Comparison of ENCODE assay signal across 1 cellular context in genomic region chr1:206672844-206673758, GRCh38.
A peak's percentile ranks its signal among the peaks of the same experiment; 100 is the strongest.
TF ChIP-seq lines count a peak whose summit lies in the region.

No MANE protein-coding gene starts in this region.

TF ChIP-seq in K562, 482 proteins besides CTCF, POLR2A, EP300 and RAD21 (continued from another document and continues in another):
- peak in 1 of 2 experiments; percentile 64; a peak in 1 of 4 replicates for TF ChIP-seq BCLAF1 (IDR thresholded peaks at IDR 0.05; ENCODE audit: borderline replicate concordance in 1 of 2, control insufficient read depth in 1 of 2, low read depth in 2 of 2, low read length in 1 of 2)
- TF ChIP-seq ZNF512 (tag; IDR thresholded peaks at IDR 0.05): no peak
- peak; percentile 85 for TF ChIP-seq JUND (IDR thresholded peaks at IDR 0.05; ENCODE audit: borderline replicate concordance, low read depth, low read length)
- peak; percentile 75; the same call in 2 of the 3 replicates for TF ChIP-seq JUND (tag; IDR thresholded peaks at IDR 0.05; ENCODE audit: borderline replicate concordance, low read depth, low read length)
- TF ChIP-seq SUPT5H (IDR thresholded peaks at IDR 0.05): no peak
- TF ChIP-seq ZFP1 (CRISPR knock-in tag; IDR thresholded peaks at IDR 0.05): 0 out of 2 replicates have a peak, but pooled peaks have one; percentile 61
- TF ChIP-seq BRF2 (IDR thresholded peaks at IDR 0.05; ENCODE audit: borderline replicate concordance, insufficient read depth, insufficient read length): no peak
- TF ChIP-seq XRCC3 (IDR thresholded peaks at IDR 0.05): no peak
- no peak for TF ChIP-seq ZC3H11A (IDR thresholded peaks at IDR 0.05; ENCODE audit: low read depth, low read length)
- TF ChIP-seq ATF6 (CRISPR knock-in tag; IDR thresholded peaks at IDR 0.05): no peak
- TF ChIP-seq TRIM24 (IDR thresholded peaks at IDR 0.05): peak; percentile 73 to 90
- TF ChIP-seq U2AF1 (optimal IDR thresholded peaks at IDR 0.05; ENCODE audit: low read depth, low read length): no peak
- no peak; the same call in 1 of the 2 replicates for TF ChIP-seq ESRRA (IDR thresholded peaks at IDR 0.05; ENCODE audit: borderline replicate concordance, low read depth)
- no peak for TF ChIP-seq MBD1 (CRISPR knock-in tag; IDR thresholded peaks at IDR 0.05)
- no peak for TF ChIP-seq ZNF280A (IDR thresholded peaks at IDR 0.05; ENCODE audit: low read depth, partially characterized antibody)
- no peak; the same call in 1 of the 2 replicates for TF ChIP-seq KAT8 (IDR thresholded peaks at IDR 0.05; ENCODE audit: low read depth)
- peak; percentile 86 to 97; a peak in 3 of 4 replicates for TF ChIP-seq TBL1XR1 (IDR thresholded peaks at IDR 0.05; ENCODE audit: low read length in 2 of 2)
- TF ChIP-seq PPARD (CRISPR knock-in tag; IDR thresholded peaks at IDR 0.05): no peak
- no peak for TF ChIP-seq ZNF253 (CRISPR knock-in tag; conservative IDR thresholded peaks at IDR 0.05)
- TF ChIP-seq ZNF707 (CRISPR knock-in tag; conservative IDR thresholded peaks at IDR 0.05): no peak
- TF ChIP-seq BCL6 (CRISPR knock-in tag; IDR thresholded peaks at IDR 0.05): peak; percentile 93
- no peak for TF ChIP-seq ZFP30 (CRISPR knock-in tag; IDR thresholded peaks at IDR 0.05; ENCODE audit: borderline replicate concordance)
- peak; percentile 70; the same call in 1 of the 2 replicates for TF ChIP-seq ZNF444 (CRISPR knock-in tag; IDR thresholded peaks at IDR 0.05)
- no peak for TF ChIP-seq GTF3C2 (IDR thresholded peaks at IDR 0.05; ENCODE audit: borderline replicate concordance, extremely low read depth, insufficient read length)
- TF ChIP-seq SNIP1 (IDR thresholded peaks at IDR 0.05; ENCODE audit: low read depth): peak; percentile 41; the same call in 1 of the 2 replicates
- TF ChIP-seq ZNF165 (CRISPR knock-in tag; IDR thresholded peaks at IDR 0.05; ENCODE audit: borderline replicate concordance): 0 out of 2 replicates have a peak, but pooled peaks have one; percentile 9
- peak; percentile 89 for TF ChIP-seq CCNT2 (IDR thresholded peaks at IDR 0.05; ENCODE audit: borderline replicate concordance, extremely low read depth, insufficient read length, low read depth, low read length)
- peak; percentile 72 for TF ChIP-seq SMARCA5 (IDR thresholded peaks at IDR 0.05)
- peak; percentile 72 for TF ChIP-seq ZBTB17 (CRISPR knock-in tag; IDR thresholded peaks at IDR 0.05)
- TF ChIP-seq AFF1 (IDR thresholded peaks at IDR 0.05; ENCODE audit: low read depth in 1 of 2, partially characterized antibody in 2 of 2): peak; percentile 71 to 86
- TF ChIP-seq HDGF (IDR thresholded peaks at IDR 0.05): peak; percentile 70
- TF ChIP-seq ZNF778 (CRISPR knock-in tag; IDR thresholded peaks at IDR 0.05): no peak
- no peak for TF ChIP-seq ZNF384 (IDR thresholded peaks at IDR 0.05; ENCODE audit: low read depth, low read length)
- peak; percentile 96 for TF ChIP-seq STAT5A (IDR thresholded peaks at IDR 0.05; ENCODE audit: borderline replicate concordance, low read length)
- peak in 1 of 2 experiments; percentile 91; a peak in 1 of 4 replicates for TF ChIP-seq NONO (IDR thresholded peaks at IDR 0.05; ENCODE audit: low read depth in 2 of 2, low read length in 1 of 2)
- peak in 1 of 2 experiments; percentile 19; a peak in 1 of 4 replicates for TF ChIP-seq SIN3A (IDR thresholded peaks at IDR 0.05; ENCODE audit: borderline replicate concordance in 2 of 2, control insufficient read depth in 1 of 2, low read depth in 2 of 2, low read length in 2 of 2)
- TF ChIP-seq SMAD2 (IDR thresholded peaks at IDR 0.05; ENCODE audit: low read depth, low read length): no peak
- peak; percentile 100 for TF ChIP-seq MEIS2 (IDR thresholded peaks at IDR 0.05; ENCODE audit: partially characterized antibody)
- peak; percentile 93 for TF ChIP-seq HDAC2 (IDR thresholded peaks at IDR 0.05)
- TF ChIP-seq MCM2 (IDR thresholded peaks at IDR 0.05; ENCODE audit: low read depth): no peak
